ENCODE assay signal across 9 cellular contexts in genomic region chr4:88177981-88178632, GRCh38. TPM values are rescaled to one million over a fixed set of nuclear protein-coding genes. Genes with fewer than 3 reads are reported as not detected.
A peak's percentile ranks its signal among the peaks of the same experiment; 100 is the strongest.
DNase-seq lines count a peak whose midpoint lies in the region; ATAC-seq and TF ChIP-seq lines count a peak whose summit lies in the region.
"Had no signal": no experiment of that assay in that cellular context is flagged by ENCODE, and none has a peak within 500 bp of the region (broad histone marks: within the 10 kb centered on the region; RNA-seq: fewer than 3 reads in every experiment).

No MANE protein-coding gene starts in this region.

- H3K36me3 ChIP-seq in osteoblast (ENCODE audit: insufficient read depth, low read length), result no peaks in the 10 kb centered on the region

- no peaks in the 10 kb centered on the region for H3K27me3 ChIP-seq in osteoblast (ENCODE audit: insufficient read depth, low read length)

- no peak overlapping the region for H3K27ac ChIP-seq in osteoblast (ENCODE audit: low read depth, low read length)

- peak overlapping the region; percentile 51 for H3K4me2 ChIP-seq in osteoblast (ENCODE audit: insufficient read depth, low read length)

- peak; percentile 53 for ATAC-seq in GM18502 (IDR thresholded peaks at IDR 0.05; ENCODE audit: poor library complexity, unreplicated experiment)
- ATAC-seq in esophagus mucosa, result peak; percentile 86
- ATAC-seq in HG03342 (IDR thresholded peaks at IDR 0.05; ENCODE audit: unreplicated experiment), result no peak
- no peak for ATAC-seq in HG02678 (IDR thresholded peaks at IDR 0.05; ENCODE audit: unreplicated experiment)

- H3K9me3 ChIP-seq in osteoblast (ENCODE audit: low read depth, low read length), result no peaks in the 10 kb centered on the region

- no peaks in the 10 kb centered on the region for H3K79me2 ChIP-seq in osteoblast (ENCODE audit: insufficient read depth, low read length)

- peak; percentile 83 for DNase-seq in NOMO-1 treated with dmso at 0.1 percent for 144 hours (lab: John Stamatoyannopoulos, UW; ENCODE audit: unreplicated experiment)
- peak; percentile 80 for DNase-seq in osteoblast (ENCODE audit: insufficient read length, low spot score, missing footprints)
- DNase-seq in activated CD4-positive, alpha-beta T cell treated with anti-CD3 and anti-CD28 coated beads, Interleukin-2, amount 50 U/mL, for 48 hours, result no peak
- DNase-seq in COLO829 (ENCODE audit: low spot score), result no peak
- DNase-seq: activated CD4-positive, alpha-beta memory T cell treated with anti-CD3 and anti-CD28 coated beads, Interleukin-2, amount 10 ng/mL, durations not matched to agents 7 days and 5 days had no signal

- H2AFZ ChIP-seq in osteoblast (ENCODE audit: low read length), result peak overlapping the region; percentile 89

- H4K20me1 ChIP-seq in osteoblast (ENCODE audit: insufficient read depth, low read length), result no peaks in the 10 kb centered on the region

- H3K4me3 ChIP-seq in osteoblast (ENCODE audit: insufficient read depth, low read length), result no peak overlapping the region

- H3K4me1 ChIP-seq in osteoblast (ENCODE audit: insufficient read depth, low read length), result peaks cover 10% of the 10 kb centered on the region

- TF ChIP-seq CTCF in osteoblast (IDR thresholded peaks at IDR 0.05; ENCODE audit: extremely low read depth, low read depth, low read length), result no peak

RNA-seq across cellular contexts. Expression of gene ABCG2, which starts 19.7 kb away (rescaled TPM):
- total RNA-seq in esophagus mucosa (0.92 TPM), osteoblast (0.36 and 0.59 TPM in 2 replicates)

Comparison
In these comparisons a context has a peak if more than half of its experiments do, and no peak if none do; other contexts are left out.
1. ATAC-seq: peak in GM18502 (single experiment) and esophagus mucosa (single experiment); none in HG03342 (single experiment) and HG02678 (single experiment).
2. DNase-seq: peak in NOMO-1 treated with dmso at 0.1 percent for 144 hours (single experiment) and osteoblast (single experiment); none in activated CD4-positive, alpha-beta T cell treated with anti-CD3 and anti-CD28 coated beads, Interleukin-2, amount 50 U/mL, for 48 hours (0 of 2) and COLO829 (single experiment).